ENCODE assay signal across 14 cellular contexts in the genomic region with DNA sequence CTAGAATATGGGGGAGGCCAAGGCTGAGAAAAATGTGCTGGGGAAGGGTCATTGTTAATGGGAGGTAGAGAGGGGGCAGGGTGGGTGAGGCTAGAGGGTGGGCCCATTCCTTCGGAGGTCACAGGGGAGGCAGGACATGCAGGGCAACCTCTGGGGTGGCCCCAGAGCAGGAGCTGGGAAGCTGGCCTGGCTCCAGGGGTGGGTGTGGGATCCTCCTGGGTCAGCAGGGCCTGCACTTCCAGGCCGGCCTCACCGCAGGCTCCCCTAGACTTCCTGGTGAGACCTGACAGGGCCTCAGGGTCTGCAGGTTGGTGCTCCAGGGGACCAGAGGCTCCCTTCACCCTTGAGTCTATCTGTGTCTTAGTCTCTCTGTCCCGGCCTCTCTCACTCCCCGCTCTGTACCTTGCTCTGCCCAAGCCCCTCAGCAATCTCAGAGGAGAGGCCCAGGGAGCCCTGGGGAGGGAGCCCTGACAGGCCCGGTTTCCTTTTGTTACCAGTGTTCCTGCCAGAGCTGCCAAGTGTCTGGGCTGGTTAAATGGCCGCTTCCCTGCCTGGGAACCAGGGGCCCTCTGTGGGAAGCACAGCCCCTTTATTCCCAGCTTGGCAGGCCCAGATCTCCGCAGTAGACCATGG. TPM values are rescaled to one million over a fixed set of nuclear protein-coding genes. Genes with fewer than 3 reads are reported as not detected.
DNase-seq lines count a peak whose midpoint lies in the region; ATAC-seq and FAIRE-seq lines count a peak whose summit lies in the region.
"Had no signal": no experiment of that assay in that cellular context is flagged by ENCODE, and none has a peak within 500 bp of the region (broad histone marks: within the 10 kb centered on the region; RNA-seq: fewer than 3 reads in every experiment).

No MANE protein-coding gene starts in this region.

- intact Hi-C loops in Right ventricle myocardium inferior (cut with DNase I) (no loop called here), cardiac septum (cut with DNase I) (no loop called here), right cardiac atrium (cut with DNase I) (no loop called here), left colon (cut with DNase I, micrococcal nuclease) (no loop called here)

- ATAC-seq in Right ventricle myocardium inferior (no peak), right cardiac atrium (peak; percentile 21 to 45), left colon (no peak)
- no peak for ATAC-seq in activated CD8-positive, alpha-beta T cell treated with anti-CD3 and anti-CD28 coated beads, Interleukin-2, amount 10 ng/mL, durations not matched to agents 7 days and 5 days

- no peak overlapping the region for H3K4me3 ChIP-seq in right cardiac atrium (ENCODE audit: low read length)
- H3K4me3 ChIP-seq in CD8-positive, alpha-beta memory T cell (ENCODE audit: low read length): no peak overlapping the region
- H3K4me3 ChIP-seq: hepatocyte had no signal

- H3K4me3 Mint-ChIP-seq in activated CD8-positive, alpha-beta T cell treated with anti-CD3 and anti-CD28 coated beads, Interleukin-2, amount 10 ng/mL, durations not matched to agents 7 days and 5 days: no peak overlapping the region
- H3K4me3 Mint-ChIP-seq in CD8-positive, alpha-beta memory T cell: no peak overlapping the region

- no peaks in the 10 kb centered on the region for H3K4me1 ChIP-seq in right cardiac atrium (ENCODE audit: control insufficient read depth, insufficient read depth, low read length)
- peaks cover 59% of the 10 kb centered on the region for H3K4me1 ChIP-seq in CD8-positive, alpha-beta memory T cell (ENCODE audit: insufficient read depth, low read length)

- H3K36me3 ChIP-seq in CD8-positive, alpha-beta memory T cell (ENCODE audit: insufficient read depth, low read length): peaks cover 7% of the 10 kb centered on the region

- H3K27ac Mint-ChIP-seq in activated CD8-positive, alpha-beta T cell treated with anti-CD3 and anti-CD28 coated beads, Interleukin-2, amount 10 ng/mL, durations not matched to agents 7 days and 5 days: peak overlapping the region; percentile 16
- H3K27ac Mint-ChIP-seq in CD8-positive, alpha-beta memory T cell: peak overlapping the region in 3 of 8 donors; percentile 3 to 63 (median 18)

- H3K27me3 Mint-ChIP-seq in activated CD8-positive, alpha-beta T cell treated with anti-CD3 and anti-CD28 coated beads, Interleukin-2, amount 10 ng/mL, durations not matched to agents 7 days and 5 days (ENCODE audit: low read depth): no peaks in the 10 kb centered on the region
- H3K27me3 Mint-ChIP-seq in CD8-positive, alpha-beta memory T cell: peaks cover 0 to 1% of the 10 kb centered on the region in 2 donors

- H3K9me3 ChIP-seq in right cardiac atrium (ENCODE audit: control insufficient read depth, low read length): no peaks in the 10 kb centered on the region
- no peaks in the 10 kb centered on the region for H3K9me3 ChIP-seq in CD8-positive, alpha-beta memory T cell (ENCODE audit: low read length)

- CTCF ChIA-PET in activated CD8-positive, alpha-beta T cell treated with anti-CD3 and anti-CD28 coated beads, Interleukin-2, amount 10 ng/mL, durations not matched to agents 7 days and 5 days (lab: Charles Lee): no interaction called here
- CTCF ChIA-PET in CD8-positive, alpha-beta memory T cell (lab: Charles Lee): interaction anchor here (1.1 to 1.7 kb wide), 2 partner anchors 34 to 332 kb away, joined by 3 to 4 read pairs; no protein-coding TSS in a partner anchor

- FAIRE-seq in GM19239 (lab: Jason Lieb, UNC): no peak
- FAIRE-seq: D721Med, GM18507 had no signal

- H3K36me3 Mint-ChIP-seq in activated CD8-positive, alpha-beta T cell treated with anti-CD3 and anti-CD28 coated beads, Interleukin-2, amount 10 ng/mL, durations not matched to agents 7 days and 5 days (ENCODE audit: low read depth): peaks cover 40% of the 10 kb centered on the region
- H3K36me3 Mint-ChIP-seq in CD8-positive, alpha-beta memory T cell: peaks cover 4 to 33% (median 14%) of the 10 kb centered on the region in 3 donors

- 59% methylated on average over 8 of the region's 8 CpGs for WGBS in right cardiac atrium

- H3K27ac ChIP-seq in right cardiac atrium (ENCODE audit: low read length) (no peak overlapping the region), temporal lobe (ENCODE audit: low read depth, low read length) (peak overlapping the region; percentile 31)
- H3K27ac ChIP-seq in CD8-positive, alpha-beta memory T cell (ENCODE audit: low read depth, low read length): no peak overlapping the region
- H3K27ac ChIP-seq: hepatocyte had no signal

- H3K27me3 ChIP-seq in right cardiac atrium (ENCODE audit: control insufficient read depth, insufficient read depth): no peaks in the 10 kb centered on the region
- no peaks in the 10 kb centered on the region for H3K27me3 ChIP-seq in CD8-positive, alpha-beta memory T cell (ENCODE audit: insufficient read depth, low read length, poor library complexity, severe bottlenecking)
- H3K27me3 ChIP-seq: hepatocyte had no signal

- DNase-seq in Right ventricle myocardium inferior (ENCODE audit: missing footprints): peak; percentile 66
- no peak for DNase-seq in cardiac septum (ENCODE audit: low spot score)
- no peak for DNase-seq in activated CD8-positive, alpha-beta T cell treated with anti-CD3 and anti-CD28 coated beads, Interleukin-2, amount 10 ng/mL, durations not matched to agents 7 days and 5 days
- peak; percentile 37 to 67 (median 67) for DNase-seq in right cardiac atrium
- no peak for DNase-seq in CD8-positive, alpha-beta memory T cell
- no peak for DNase-seq in GM19239 (ENCODE audit: insufficient read length, low spot score)
- DNase-seq in left colon: no peak
- DNase-seq: activated effector memory CD4-positive, alpha-beta T cell treated with anti-CD3 and anti-CD28 coated beads, Interleukin-2, amount 50 U/mL, for 16 hours; NCI-H1105 treated with DMSO at 0.1 percent for 48 hours; NCI-H2171 had no signal

- POLR2A ChIA-PET in activated CD8-positive, alpha-beta T cell treated with anti-CD3 and anti-CD28 coated beads, Interleukin-2, amount 10 ng/mL, durations not matched to agents 7 days and 5 days (lab: Charles Lee): no interaction called here
- POLR2A ChIA-PET in CD8-positive, alpha-beta memory T cell (lab: Charles Lee): no interaction called here

- peaks cover 5% of the 10 kb centered on the region for H3K9me3 Mint-ChIP-seq in activated CD8-positive, alpha-beta T cell treated with anti-CD3 and anti-CD28 coated beads, Interleukin-2, amount 10 ng/mL, durations not matched to agents 7 days and 5 days (ENCODE audit: insufficient read depth)
- H3K9me3 Mint-ChIP-seq in CD8-positive, alpha-beta memory T cell: peaks cover 0 to 2% (median 0%) of the 10 kb centered on the region in 5 donors

- H3K4me1 Mint-ChIP-seq in activated CD8-positive, alpha-beta T cell treated with anti-CD3 and anti-CD28 coated beads, Interleukin-2, amount 10 ng/mL, durations not matched to agents 7 days and 5 days (ENCODE audit: low read depth): peaks cover 64% of the 10 kb centered on the region
- H3K4me1 Mint-ChIP-seq in CD8-positive, alpha-beta memory T cell: peaks cover 34 to 74% (median 54%) of the 10 kb centered on the region in 3 donors

RNA-seq across cellular contexts. Expression of a gene that starts 13.8 kb away (rescaled TPM):
- 47.7 TPM for total RNA-seq in Right ventricle myocardium inferior
- 27.9 TPM for total RNA-seq in cardiac septum
- 10 to 100 TPM; 68.2 to 72.9 TPM for total RNA-seq in activated CD8-positive, alpha-beta T cell treated with anti-CD3 and anti-CD28 coated beads, Interleukin-2, amount 10 ng/mL, durations not matched to agents 7 days and 5 days
- total RNA-seq in right cardiac atrium: 10 to 100 TPM; 16.7 to 33.6 (median 27.3) TPM
- 23.8 TPM for polyA plus RNA-seq in right cardiac atrium
- total RNA-seq in temporal lobe: 9.6 TPM
- 100 to 1,000 TPM; 356 to 388 TPM for total RNA-seq in CD8-positive, alpha-beta memory T cell
- 131 TPM for polyA plus RNA-seq in CD8-positive, alpha-beta memory T cell
- total RNA-seq in left colon: 10 to 100 TPM; 30.0 to 36.1 TPM

Comparison
In these comparisons a context has a peak if more than half of its experiments do, and no peak if none do; other contexts are left out.
1. ATAC-seq: peak in right cardiac atrium (2 of 2); none in Right ventricle myocardium inferior (single experiment), activated CD8-positive, alpha-beta T cell treated with anti-CD3 and anti-CD28 coated beads, Interleukin-2, amount 10 ng/mL, durations not matched to agents 7 days and 5 days (single experiment) and left colon (single experiment).
2. DNase-seq: peak in Right ventricle myocardium inferior (single experiment) and right cardiac atrium (3 of 3); none in cardiac septum (single experiment), activated CD8-positive, alpha-beta T cell treated with anti-CD3 and anti-CD28 coated beads, Interleukin-2, amount 10 ng/mL, durations not matched to agents 7 days and 5 days (single experiment), CD8-positive, alpha-beta memory T cell (0 of 5), GM19239 (single experiment) and left colon (0 of 2).